1 cellular context compared by ENCODE assay signal in the genomic region with DNA sequence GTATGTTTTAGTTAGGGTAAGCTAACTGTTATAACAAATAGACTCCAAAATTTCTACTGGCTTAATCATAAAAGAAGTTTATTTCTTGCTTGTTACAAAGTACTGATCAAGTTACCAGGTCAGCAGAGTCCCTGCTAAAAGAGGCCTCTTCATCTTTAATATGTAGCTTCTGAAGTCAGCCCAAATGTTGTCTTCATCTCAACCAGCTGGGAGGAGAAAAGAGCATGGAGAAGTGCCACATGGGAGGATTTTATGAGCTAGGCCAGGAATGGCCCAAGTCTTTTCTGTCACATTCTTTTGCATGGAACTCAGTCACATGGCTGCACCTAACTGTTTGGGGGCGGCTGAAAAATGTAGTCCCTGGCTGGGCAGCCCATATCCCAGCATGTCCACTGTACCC.
TF ChIP-seq lines count a peak whose summit lies in the region.

No MANE protein-coding gene starts in this region.

TF ChIP-seq in IMR-90, 13 proteins besides CTCF, POLR2A, EP300 and RAD21 (continued from another document):
- no peak for TF ChIP-seq MAFK (IDR thresholded peaks at IDR 0.05; ENCODE audit: low read depth, low read length)
